ENCODE assay signal across 14 cellular contexts in genomic region chr11:87600938-87601337, GRCh38.
DNase-seq lines count a peak whose midpoint lies in the region; ATAC-seq and TF ChIP-seq lines count a peak whose summit lies in the region.
"Had no signal": no experiment of that assay in that cellular context is flagged by ENCODE, and none has a peak within 500 bp of the region (broad histone marks: within the 10 kb centered on the region; RNA-seq: fewer than 3 reads in every experiment).

No MANE protein-coding gene starts in this region.

- no peaks in the 10 kb centered on the region for H3K9me3 Mint-ChIP-seq in chondrocyte (ENCODE audit: low read depth)
- peaks cover under 1% of the 10 kb centered on the region for H3K9me3 Mint-ChIP-seq in nephron

- peaks cover 11% of the 10 kb centered on the region for H3K4me1 Mint-ChIP-seq in chondrocyte (ENCODE audit: low read depth)
- peaks cover 13% of the 10 kb centered on the region for H3K4me1 Mint-ChIP-seq in nephron
- H3K4me1 Mint-ChIP-seq: CD8-positive, alpha-beta memory T cell had no signal

- H3K36me3 Mint-ChIP-seq in chondrocyte (ENCODE audit: low read depth): no peaks in the 10 kb centered on the region
- H3K36me3 Mint-ChIP-seq in nephron (ENCODE audit: low read depth): no peaks in the 10 kb centered on the region
- H3K36me3 Mint-ChIP-seq: CD8-positive, alpha-beta memory T cell had no signal

- no peak overlapping the region for H3K4me3 Mint-ChIP-seq in chondrocyte (ENCODE audit: unreplicated experiment)
- no peak overlapping the region for H3K4me3 Mint-ChIP-seq in nephron
- H3K4me3 Mint-ChIP-seq: CD8-positive, alpha-beta memory T cell had no signal

- H3K27me3 Mint-ChIP-seq in chondrocyte (ENCODE audit: low read depth) (peaks cover 3% of the 10 kb centered on the region), nephron (ENCODE audit: low read depth) (no peaks in the 10 kb centered on the region)

- TF ChIP-seq CTCF in chondrocyte (IDR thresholded peaks at IDR 0.05) (no peak), nephron (IDR thresholded peaks at IDR 0.05; ENCODE audit: unreplicated experiment in 3 of 3) (no peak)

- DNase-seq in NCI-H2227 treated with DMSO at 0.1 percent for 48 hours (lab: John Stamatoyannopoulos, UW) (peak; percentile 16), NCI-H2227 (lab: John Stamatoyannopoulos, UW; ENCODE audit: unreplicated experiment) (no peak), chondrocyte (ENCODE audit: low spot score) (no peak), HuH-7.5 (ENCODE audit: low spot score) (no peak)
- DNase-seq: AML-193; Caco-2; CD8-positive, alpha-beta memory T cell; DND-41; H7 had no signal

- H3K27ac Mint-ChIP-seq in chondrocyte (ENCODE audit: unreplicated experiment) (peak overlapping the region; percentile 34), nephron (peak overlapping the region; percentile 23 to 75 (median 31))
- H3K27ac Mint-ChIP-seq: CD8-positive, alpha-beta memory T cell had no signal

- ATAC-seq in HG03135 (IDR thresholded peaks at IDR 0.05; ENCODE audit: unreplicated experiment) (no peak), GM21515 (IDR thresholded peaks at IDR 0.05; ENCODE audit: unreplicated experiment) (no peak), HG02763 (IDR thresholded peaks at IDR 0.05; ENCODE audit: unreplicated experiment) (no peak)
- ATAC-seq: HepG2 had no signal
